ENCODE assay signal across 24 cellular contexts in the genomic region with DNA sequence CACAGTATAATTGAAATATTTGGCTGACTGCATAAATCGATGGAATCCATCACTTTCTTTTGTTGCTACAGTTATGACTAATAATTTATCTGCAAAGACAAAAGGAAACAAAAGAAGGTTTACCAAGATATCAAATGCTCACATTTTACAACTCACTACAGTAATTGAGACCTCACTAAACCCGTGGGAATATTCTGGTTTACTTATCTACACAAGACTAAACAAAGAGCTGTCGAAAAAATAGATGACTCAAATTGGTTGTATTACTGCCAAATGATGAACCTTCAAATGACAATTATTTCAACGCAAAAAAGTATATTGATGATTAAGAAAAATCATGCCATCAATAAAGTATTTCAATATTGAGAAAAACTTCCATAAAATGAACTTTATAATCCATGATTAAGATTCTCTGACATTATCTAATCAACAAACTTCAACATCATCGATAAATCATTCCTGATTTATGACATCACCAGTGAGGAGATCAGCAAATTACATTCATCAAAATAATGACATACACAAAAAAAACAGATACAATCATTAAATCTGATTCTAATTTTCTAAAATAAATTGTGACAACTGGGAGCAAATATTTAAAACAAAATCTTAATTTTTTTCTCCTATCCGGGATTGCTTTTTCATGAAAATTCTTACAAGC. TPM values are rescaled to one million over a fixed set of nuclear protein-coding genes. Genes with fewer than 3 reads are reported as not detected.
A peak's percentile ranks its signal among the peaks of the same experiment; 100 is the strongest.
DNase-seq lines count a peak whose midpoint lies in the region; ATAC-seq, FAIRE-seq and TF ChIP-seq lines count a peak whose summit lies in the region.
"Had no signal": no experiment of that assay in that cellular context is flagged by ENCODE, and none has a peak within 500 bp of the region (broad histone marks: within the 10 kb centered on the region; RNA-seq: fewer than 3 reads in every experiment).

No MANE protein-coding gene starts in this region.

- H3K27me3 ChIP-seq in effector memory CD4-positive, alpha-beta T cell (replicated peaks; ENCODE audit: control insufficient read depth, insufficient read depth, low read length, poor library complexity, severe bottlenecking) = no peaks in the 10 kb centered on the region
- H3K27me3 ChIP-seq: esophagus squamous epithelium, heart left ventricle, spleen had no signal

- no peak for TF ChIP-seq CTCF in fibroblast of the aortic adventitia (IDR thresholded peaks at IDR 0.05; ENCODE audit: insufficient read depth, low read length)
- no peak for TF ChIP-seq CTCF in osteocyte (IDR thresholded peaks at IDR 0.05)
- TF ChIP-seq CTCF in GM20000 (IDR thresholded peaks at IDR 0.05; ENCODE audit: extremely low read depth, missing control alignments) = no peak

- no peaks in the 10 kb centered on the region for H3K4me1 ChIP-seq in effector memory CD4-positive, alpha-beta T cell (ENCODE audit: control insufficient read depth, insufficient read depth, low read length, poor library complexity, severe bottlenecking)
- H3K4me1 ChIP-seq: spleen had no signal

- H3K9me3 Mint-ChIP-seq in osteocyte (ENCODE audit: unreplicated experiment) = peaks cover 7% of the 10 kb centered on the region
- H3K9me3 Mint-ChIP-seq: activated B cell treated with CpG ODN at 0.5 μM for 24 hours; activated CD4-positive, alpha-beta memory T cell treated with anti-CD3 and anti-CD28 coated beads for 36 hours; H9 had no signal

- H3K9me3 ChIP-seq in effector memory CD4-positive, alpha-beta T cell (ENCODE audit: control insufficient read depth, low read length) = no peaks in the 10 kb centered on the region
- H3K9me3 ChIP-seq: esophagus squamous epithelium, heart left ventricle, spleen had no signal

- no peak overlapping the region for H3K4me3 Mint-ChIP-seq in osteocyte (ENCODE audit: unreplicated experiment)
- H3K4me3 Mint-ChIP-seq: activated B cell treated with CpG ODN at 0.5 μM for 24 hours; activated CD4-positive, alpha-beta memory T cell treated with anti-CD3 and anti-CD28 coated beads for 36 hours; CD4-positive, alpha-beta memory T cell; H9 had no signal

- peak; percentile 33 for FAIRE-seq in H54 (lab: Jason Lieb, UNC)
- peak; percentile 71 for FAIRE-seq in RCC 7860 (lab: Jason Lieb, UNC)
- FAIRE-seq: GM12892, HTR-8/SVneo had no signal

- no peak overlapping the region for H3K27ac ChIP-seq in effector memory CD4-positive, alpha-beta T cell (ENCODE audit: insufficient read depth, low read length, poor library complexity, severe bottlenecking)
- H3K27ac ChIP-seq: esophagus squamous epithelium, spleen had no signal

- no peaks in the 10 kb centered on the region for H3K36me3 ChIP-seq in effector memory CD4-positive, alpha-beta T cell (ENCODE audit: control insufficient read depth, insufficient read depth, low read length)

- H3K4me3 ChIP-seq in fibroblast of the aortic adventitia (ENCODE audit: low read depth, low read length) = no peak overlapping the region
- H3K4me3 ChIP-seq in effector memory CD4-positive, alpha-beta T cell (ENCODE audit: insufficient read depth, low read depth, low read length, poor library complexity, severe bottlenecking) = no peak overlapping the region
- H3K4me3 ChIP-seq: esophagus squamous epithelium, heart left ventricle, spleen had no signal

- H3K36me3 Mint-ChIP-seq in osteocyte (ENCODE audit: unreplicated experiment) = peaks cover 33% of the 10 kb centered on the region
- H3K36me3 Mint-ChIP-seq: activated CD4-positive, alpha-beta memory T cell treated with anti-CD3 and anti-CD28 coated beads for 36 hours; CD4-positive, alpha-beta memory T cell had no signal

- TF ChIP-seq POLR2A in H54 (IDR thresholded peaks at IDR 0.05; ENCODE audit: low read depth, low read length) = no peak

- DNase-seq in H54 (ENCODE audit: insufficient read length, low spot score) (no peak), RCC 7860 (ENCODE audit: low spot score) (no peak), fibroblast of the aortic adventitia (ENCODE audit: low read depth) (peak; percentile 40), osteocyte (ENCODE audit: extremely low spot score, unreplicated experiment) (no peak), GM20000 (ENCODE audit: low spot score) (no peak)
- DNase-seq in effector memory CD4-positive, alpha-beta T cell = no peak
- DNase-seq in stimulated activated naive CD8-positive, alpha-beta T cell treated with anti-CD3 and anti-CD28 coated beads, Interleukin-15, Interleukin-2, amounts not matched to agents 100 U/mL and 50 U/mL, for 24 hours = no peak
- DNase-seq: activated B cell treated with CpG ODN at 0.5 μM for 24 hours; activated CD4-positive, alpha-beta memory T cell treated with anti-CD3 and anti-CD28 coated beads for 36 hours; activated gamma-delta T cell treated with Interleukin-2 at 50 U/mL for 16 hours; activated T-cell treated with anti-CD3 and anti-CD28 coated beads for 4 hours; CD4-positive, alpha-beta memory T cell; central memory CD4-positive, alpha-beta T cell; DMS79; esophagus squamous epithelium; H9; heart left ventricle; NCI-H1417; NCI-H2107; NCI-H526 treated with DMSO at 0.1 percent for 48 hours; spleen; T-helper 9 cell had no signal

- no peaks in the 10 kb centered on the region for H3K27me3 Mint-ChIP-seq in osteocyte (ENCODE audit: unreplicated experiment)
- H3K27me3 Mint-ChIP-seq: activated B cell treated with CpG ODN at 0.5 μM for 24 hours; CD4-positive, alpha-beta memory T cell had no signal

- peaks cover 50% of the 10 kb centered on the region for H3K4me1 Mint-ChIP-seq in osteocyte (ENCODE audit: unreplicated experiment)
- H3K4me1 Mint-ChIP-seq: activated B cell treated with CpG ODN at 0.5 μM for 24 hours; CD4-positive, alpha-beta memory T cell; H9 had no signal

- ATAC-seq in stimulated activated naive CD8-positive, alpha-beta T cell treated with anti-CD3 and anti-CD28 coated beads, Interleukin-15, Interleukin-2, amounts not matched to agents 100 U/mL and 50 U/mL, for 24 hours = no peak
- ATAC-seq: heart left ventricle had no signal

- peak overlapping the region; percentile 92 for H3K27ac Mint-ChIP-seq in osteocyte (ENCODE audit: unreplicated experiment)
- H3K27ac Mint-ChIP-seq: activated B cell treated with CpG ODN at 0.5 μM for 24 hours; activated CD4-positive, alpha-beta memory T cell treated with anti-CD3 and anti-CD28 coated beads for 36 hours; CD4-positive, alpha-beta memory T cell; H9 had no signal

RNA-seq across cellular contexts. Expression of a gene that starts 36.7 kb away (rescaled TPM):
- total RNA-seq in fibroblast of the aortic adventitia (ENCODE audit: low replicate concordance) (46.1 and 114 TPM in 2 replicates), osteocyte (96.1 and 97.1 TPM in 2 replicates)
- total RNA-seq: activated B cell treated with CpG ODN at 0.5 μM for 24 hours; CD4-positive, alpha-beta memory T cell had no signal
